Comparison of ENCODE assay signal across 8 cellular contexts in genomic region chr7:55074008-55074499, GRCh38. TPM values are rescaled to one million over a fixed set of nuclear protein-coding genes. Genes with fewer than 3 reads are reported as not detected.
DNase-seq lines count a peak whose midpoint lies in the region; ATAC-seq and TF ChIP-seq lines count a peak whose summit lies in the region.

No MANE protein-coding gene starts in this region.

- no peaks in the 10 kb centered on the region for H3K9me3 ChIP-seq in RWPE2 (ENCODE audit: severe bottlenecking)
- H3K9me3 ChIP-seq in mucosa of rectum (ENCODE audit: control insufficient read depth in 2 of 2, low read length in 2 of 2): no peaks in the 10 kb centered on the region
- H3K9me3 ChIP-seq in A673 (ENCODE audit: low read depth, low read length, poor library complexity, severe bottlenecking): no peaks in the 10 kb centered on the region

- peak overlapping the region; percentile 51 to 66 for H3K9ac ChIP-seq in mucosa of rectum (ENCODE audit: low read depth in 1 of 2, low read length in 2 of 2)

- TF ChIP-seq CTCF in RWPE2 (IDR thresholded peaks at IDR 0.05; ENCODE audit: poor library complexity, severe bottlenecking): no peak
- no peak for TF ChIP-seq CTCF in A673 (conservative IDR thresholded peaks at IDR 0.05; ENCODE audit: low read depth, low read length)

- H3K27ac ChIP-seq in RWPE2 (ENCODE audit: poor library complexity, severe bottlenecking) (peak overlapping the region; percentile 96), mucosa of rectum (ENCODE audit: low read depth in 2 of 2, low read length in 2 of 2) (peak overlapping the region; percentile 93 to 95), A673 (ENCODE audit: low read depth, low read length, poor library complexity, severe bottlenecking) (no peak overlapping the region)

- peak; percentile 90 for ATAC-seq in GM19023 (IDR thresholded peaks at IDR 0.05; ENCODE audit: unreplicated experiment)
- peak; percentile 82 for ATAC-seq in HG03066 (IDR thresholded peaks at IDR 0.05; ENCODE audit: low read depth, unreplicated experiment)
- ATAC-seq in RWPE2 (ENCODE audit: low read depth): peak; percentile 93

- POLR2A ChIA-PET in A673 (lab: Charles Lee; ENCODE audit: low non-redundant PET): no interaction called here

- H3K27me3 ChIP-seq in RWPE2 (ENCODE audit: insufficient read depth, poor library complexity, severe bottlenecking) (no peaks in the 10 kb centered on the region), mucosa of rectum (ENCODE audit: control insufficient read depth in 2 of 2, insufficient read depth in 2 of 2, low read length in 2 of 2) (no peaks in the 10 kb centered on the region), A673 (replicated peaks; ENCODE audit: insufficient read depth, low read depth, low read length, poor library complexity) (no peaks in the 10 kb centered on the region)

- DNase-seq in AG20443 (ENCODE audit: low spot score) (peak; percentile 84), RWPE2 (ENCODE audit: low spot score) (peak; percentile 93), COLO829 (ENCODE audit: low spot score) (no peak), A673 (ENCODE audit: low spot score) (no peak)
- DNase-seq in central memory CD4-positive, alpha-beta T cell: peak; percentile 26

- H3K36me3 ChIP-seq in RWPE2 (ENCODE audit: low read depth) (peaks cover 86% of the 10 kb centered on the region), mucosa of rectum (ENCODE audit: control insufficient read depth in 2 of 2, insufficient read depth in 2 of 2, low read length in 2 of 2) (no peaks in the 10 kb centered on the region), A673 (ENCODE audit: insufficient read depth, low read length, poor library complexity, severe bottlenecking) (no peaks in the 10 kb centered on the region)

- intact Hi-C loops in A673 (cut with micrococcal nuclease; ENCODE audit: unreplicated experiment): no loop called here

- H3K4me3 ChIP-seq in RWPE2 (ENCODE audit: severe bottlenecking): no peak overlapping the region
- H3K4me3 ChIP-seq in mucosa of rectum (ENCODE audit: low read length in 2 of 2): peak overlapping the region; percentile 44 to 58
- H3K4me3 ChIP-seq in A673 (ENCODE audit: low read depth, low read length, poor library complexity, severe bottlenecking): no peak overlapping the region

- BruUV-seq in A673 (replicated peaks; lab: Mats Ljungman, UMichigan): no TSS peak

- peaks cover 59% of the 10 kb centered on the region for H3K4me1 ChIP-seq in RWPE2 (ENCODE audit: insufficient read depth, poor library complexity, severe bottlenecking)
- peaks cover 36 to 71% of the 10 kb centered on the region in 2 donors for H3K4me1 ChIP-seq in mucosa of rectum (ENCODE audit: control insufficient read depth in 2 of 2, insufficient read depth in 2 of 2, low read length in 2 of 2)
- H3K4me1 ChIP-seq in A673 (ENCODE audit: insufficient read depth, low read length, poor library complexity, severe bottlenecking): no peaks in the 10 kb centered on the region

- CTCF ChIA-PET in A673 (lab: Charles Lee): no interaction called here

RNA-seq across cellular contexts. Expression of gene EGFR, which starts 55.2 kb away (rescaled TPM):
- total RNA-seq in A673 (2021): 0.59 and 0.84 TPM in 2 replicates

Comparison
In these comparisons a context has a peak if more than half of its experiments do, and no peak if none do; other contexts are left out.
1. DNase-seq: peak in AG20443 (single experiment), RWPE2 (single experiment) and central memory CD4-positive, alpha-beta T cell (single experiment); none in COLO829 (single experiment) and A673 (single experiment).
2. H3K4me3 ChIP-seq: peak in mucosa of rectum (2 of 2); none in RWPE2 (single experiment) and A673 (single experiment).
3. Peak in every context shown above with its lines, with median percentiles within 50 percentile points of each other: ATAC-seq.